8 cellular contexts compared by ENCODE assay signal in genomic region chr16:50692999-50693781, GRCh38. TPM values are rescaled to one million over a fixed set of nuclear protein-coding genes. Genes with fewer than 3 reads are reported as not detected.
A peak's percentile ranks its signal among the peaks of the same experiment; 100 is the strongest.
DNase-seq lines count a peak whose midpoint lies in the region; ATAC-seq and TF ChIP-seq lines count a peak whose summit lies in the region.

TSS of gene NOD2 (plus strand) at chr16:50693606. CDS start at chr16:50699496, 5,890 bp downstream.

- peak within 1 kb of the TSS; percentile 78 for H2AFZ ChIP-seq in ACC112 (ENCODE audit: low read length, unreplicated experiment)
- H2AFZ ChIP-seq in hepatocyte: peak within 1 kb of the TSS; percentile 63

- H3K4me3 Mint-ChIP-seq in activated naive CD4-positive, alpha-beta T cell treated with anti-CD3 and anti-CD28 coated beads, Interleukin-2, amount 50 U/mL, for 24 hours: peak within 1 kb of the TSS; percentile 73
- peak within 1 kb of the TSS; percentile 83 to 85 for H3K4me3 Mint-ChIP-seq in stimulated activated naive B cell treated with anti-CD40 and anti-IgM and Interleukin-4, amounts not matched to agents 10 μg/mL and 1 μg/mL and 100 μg/mL, for 72 hours

- H3K36me3 ChIP-seq in ACC112 (ENCODE audit: insufficient read depth, low read length): no peaks in the 10 kb centered on the region
- H3K36me3 ChIP-seq in H7 (replicated peaks; ENCODE audit: control insufficient read depth, insufficient read depth, low read length): no peaks in the 10 kb centered on the region
- no peaks in the 10 kb centered on the region for H3K36me3 ChIP-seq in hepatocyte (replicated peaks; ENCODE audit: insufficient read depth, low read depth)

- H4K20me1 ChIP-seq in hepatocyte (ENCODE audit: insufficient read depth, poor library complexity, severe bottlenecking): no peaks in the 10 kb centered on the region

- 70% methylated on average over 13 of the region's 56 CpGs for WGBS in hepatocyte (ENCODE audit: low lambda C conversion rate, missing lambda C conversion rate)

- H3K27ac Mint-ChIP-seq in activated naive CD4-positive, alpha-beta T cell treated with anti-CD3 and anti-CD28 coated beads, Interleukin-2, amount 50 U/mL, for 24 hours: peak within 1 kb of the TSS; percentile 74
- H3K27ac Mint-ChIP-seq in stimulated activated naive B cell treated with anti-CD40 and anti-IgM and Interleukin-4, amounts not matched to agents 10 μg/mL and 1 μg/mL and 100 μg/mL, for 72 hours: peak within 1 kb of the TSS; percentile 87

- no peaks in the 10 kb centered on the region for H3K9me2 ChIP-seq in hepatocyte (replicated peaks; ENCODE audit: insufficient read depth)

- H3K4me1 ChIP-seq in ACC112 (ENCODE audit: control insufficient read depth, insufficient read depth, low read length, unreplicated experiment): peaks cover 12% of the 10 kb centered on the region
- H3K4me1 ChIP-seq in hepatocyte (ENCODE audit: insufficient read depth): no peaks in the 10 kb centered on the region

- H3K79me2 ChIP-seq in ACC112 (ENCODE audit: control insufficient read depth, insufficient read depth, low read length, unreplicated experiment) (no peaks in the 10 kb centered on the region), hepatocyte (no peaks in the 10 kb centered on the region)

- peaks cover 60% of the 10 kb centered on the region for H3K4me1 Mint-ChIP-seq in activated naive CD4-positive, alpha-beta T cell treated with anti-CD3 and anti-CD28 coated beads, Interleukin-2, amount 50 U/mL, for 24 hours
- peaks cover 54 to 56% of the 10 kb centered on the region in 2 donors for H3K4me1 Mint-ChIP-seq in stimulated activated naive B cell treated with anti-CD40 and anti-IgM and Interleukin-4, amounts not matched to agents 10 μg/mL and 1 μg/mL and 100 μg/mL, for 72 hours

- no peak within 1 kb of the TSS for H3K27ac ChIP-seq in ACC112 (ENCODE audit: low read depth, low read length)
- no peak within 1 kb of the TSS for H3K27ac ChIP-seq in hepatocyte

- H3K27me3 ChIP-seq in ACC112 (ENCODE audit: insufficient read depth, low read length) (peaks cover 30% of the 10 kb centered on the region), H7 (ENCODE audit: control insufficient read depth, insufficient read depth, low read length) (peaks cover 14% of the 10 kb centered on the region), hepatocyte (peaks cover 6% of the 10 kb centered on the region)

- no peaks in the 10 kb centered on the region for H3K27me3 Mint-ChIP-seq in activated naive CD4-positive, alpha-beta T cell treated with anti-CD3 and anti-CD28 coated beads, Interleukin-2, amount 50 U/mL, for 24 hours
- peaks cover 9 to 14% of the 10 kb centered on the region in 2 donors for H3K27me3 Mint-ChIP-seq in stimulated activated naive B cell treated with anti-CD40 and anti-IgM and Interleukin-4, amounts not matched to agents 10 μg/mL and 1 μg/mL and 100 μg/mL, for 72 hours

- H3K4me2 ChIP-seq in hepatocyte: peak within 1 kb of the TSS; percentile 90

- no peaks in the 10 kb centered on the region for H3K36me3 Mint-ChIP-seq in activated naive CD4-positive, alpha-beta T cell treated with anti-CD3 and anti-CD28 coated beads, Interleukin-2, amount 50 U/mL, for 24 hours
- peaks cover 7 to 9% of the 10 kb centered on the region in 2 donors for H3K36me3 Mint-ChIP-seq in stimulated activated naive B cell treated with anti-CD40 and anti-IgM and Interleukin-4, amounts not matched to agents 10 μg/mL and 1 μg/mL and 100 μg/mL, for 72 hours

- DNase-seq in H7 (peak; percentile 97), hepatocyte (ENCODE audit: low spot score) (peak; percentile 34), NCI-H1930 (lab: John Stamatoyannopoulos, UW) (no peak), inferior parietal cortex (ENCODE audit: extremely low spot score) (no peak)
- no peak for DNase-seq in stimulated activated naive B cell treated with anti-CD40 and anti-IgM and Interleukin-4, amounts not matched to agents 10 μg/mL and 1 μg/mL and 100 μg/mL, for 72 hours

- TF ChIP-seq CTCF in hepatocyte (IDR thresholded peaks at IDR 0.05; ENCODE audit: poor library complexity): no peak

- H3K9me3 Mint-ChIP-seq in activated naive CD4-positive, alpha-beta T cell treated with anti-CD3 and anti-CD28 coated beads, Interleukin-2, amount 50 U/mL, for 24 hours: no peaks in the 10 kb centered on the region
- no peaks in the 10 kb centered on the region for H3K9me3 Mint-ChIP-seq in stimulated activated naive B cell treated with anti-CD40 and anti-IgM and Interleukin-4, amounts not matched to agents 10 μg/mL and 1 μg/mL and 100 μg/mL, for 72 hours

- H3K9me3 ChIP-seq in hepatocyte (ENCODE audit: low read depth): no peaks in the 10 kb centered on the region

- H3K4me3 ChIP-seq in ACC112 (ENCODE audit: low read depth, low read length) (peak within 1 kb of the TSS; percentile 74), H7 (ENCODE audit: insufficient read depth, low read depth, low read length) (peak within 1 kb of the TSS; percentile 36), hepatocyte (no peak within 1 kb of the TSS)

- ATAC-seq in stimulated activated naive B cell treated with anti-CD40 and anti-IgM and Interleukin-4, amounts not matched to agents 10 μg/mL and 1 μg/mL and 100 μg/mL, for 72 hours (replicated peaks): peak; percentile 20 to 33
- ATAC-seq in HG02981 (IDR thresholded peaks at IDR 0.05; ENCODE audit: unreplicated experiment): no peak

RNA-seq across cellular contexts. Expression of gene NOD2, which starts in this region (rescaled TPM):
- 0.33 TPM in 1 of 2 replicates, not detected in the other for total RNA-seq in H7 (2014; rRNA removed; shearing (Covaris generic))
- 0.12 and 0.13 TPM in 2 replicates for total RNA-seq in hepatocyte
- polyA plus RNA-seq in hepatocyte: not detected in 2 replicates

Comparison
In these comparisons a context has a peak if more than half of its experiments do, and no peak if none do; other contexts are left out.
1. Peak in DNase-seq and H3K4me3 ChIP-seq in H7; RNA of the gene not detected or under 1 TPM.
2. Peak in DNase-seq and H3K4me2 ChIP-seq in hepatocyte; RNA of the gene not detected or under 1 TPM.